Comparison of ENCODE assay signal across 19 cellular contexts in the genomic region with DNA sequence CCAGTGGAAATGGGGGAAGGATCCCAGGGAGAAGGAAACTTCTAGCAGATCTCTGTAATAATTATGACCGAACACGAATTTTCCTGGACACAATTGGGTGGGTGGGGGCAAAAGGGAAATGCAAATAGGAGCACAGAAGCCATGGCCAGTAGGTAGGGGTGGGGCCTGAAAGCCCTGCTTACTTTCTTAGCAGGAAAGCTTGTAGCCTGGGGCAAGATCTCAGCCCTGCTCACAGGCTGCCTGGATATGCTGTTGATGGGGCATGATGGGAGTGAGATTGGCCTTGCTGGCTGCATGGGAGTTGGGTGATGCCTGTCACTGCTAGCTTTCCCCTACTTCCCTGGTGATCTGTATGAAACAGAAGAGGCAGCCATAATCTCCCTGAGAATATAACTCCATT.
"Had no signal": no experiment of that assay in that cellular context is flagged by ENCODE, and none has a peak within 500 bp of the region (broad histone marks: within the 10 kb centered on the region; RNA-seq: fewer than 3 reads in every experiment).

No MANE protein-coding gene starts in this region.

- H3K9me3 ChIP-seq: breast epithelium, esophagus squamous epithelium, lower lobe of right lung, prostate gland, uterus had no signal

- FAIRE-seq: astrocyte, endothelial cell of umbilical vein had no signal

- H3K4me1 ChIP-seq: breast epithelium, esophagus squamous epithelium, lower lobe of right lung, prostate gland, right atrium auricular region, tibial nerve, uterus had no signal

- ATAC-seq: left cardiac atrium, lower lobe of right lung had no signal

- H3K27ac ChIP-seq: esophagus squamous epithelium, lower lobe of right lung, prostate gland, right atrium auricular region, tibial nerve, uterus had no signal

- DNase-seq: activated CD4-positive, alpha-beta T cell treated with anti-CD3 and anti-CD28 coated beads, Interleukin-2, amount 50 U/mL, for 1 hour; activated CD4-positive, CD25-positive, alpha-beta regulatory T cell treated with anti-CD3 and anti-CD28 coated beads, Interleukin-2, amount 50 U/mL, for 72 hours; activated CD8-positive, alpha-beta memory T cell treated with anti-CD3 and anti-CD28 coated beads for 24 hours; activated gamma-delta T cell; cerebellar nuclear complex; effector CD8-positive, alpha-beta T cell; esophagus squamous epithelium; left cardiac atrium; lower lobe of right lung; stimulated activated CD4-positive, alpha-beta T cell treated with anti-CD3 and anti-CD28 coated beads, Interleukin-2, amount 100 ng/mL, for 24 hours; stimulated activated naive CD4-positive, alpha-beta T cell treated with Interleukin-2 at 50 U/mL for 16 hours; uterus had no signal

- H3K4me3 Mint-ChIP-seq: activated naive CD4-positive, alpha-beta T cell treated with anti-CD3 and anti-CD28 coated beads, Interleukin-2, amount 50 U/mL, for 24 hours had no signal

- H3K4me3 ChIP-seq: breast epithelium, esophagus squamous epithelium, lower lobe of right lung, prostate gland, right atrium auricular region, tibial nerve, uterus had no signal

- H3K27me3 ChIP-seq: breast epithelium, esophagus squamous epithelium, right atrium auricular region, tibial nerve, uterus had no signal

- H3K36me3 ChIP-seq: breast epithelium, esophagus squamous epithelium, lower lobe of right lung, prostate gland, right atrium auricular region, tibial nerve, uterus had no signal

- H3K4me1 Mint-ChIP-seq: activated naive CD4-positive, alpha-beta T cell treated with anti-CD3 and anti-CD28 coated beads, Interleukin-2, amount 50 U/mL, for 24 hours had no signal

- H3K27ac Mint-ChIP-seq: activated naive CD4-positive, alpha-beta T cell treated with anti-CD3 and anti-CD28 coated beads, Interleukin-2, amount 50 U/mL, for 24 hours had no signal
